ENCODE assay signal across 1 cellular context in the genomic region with DNA sequence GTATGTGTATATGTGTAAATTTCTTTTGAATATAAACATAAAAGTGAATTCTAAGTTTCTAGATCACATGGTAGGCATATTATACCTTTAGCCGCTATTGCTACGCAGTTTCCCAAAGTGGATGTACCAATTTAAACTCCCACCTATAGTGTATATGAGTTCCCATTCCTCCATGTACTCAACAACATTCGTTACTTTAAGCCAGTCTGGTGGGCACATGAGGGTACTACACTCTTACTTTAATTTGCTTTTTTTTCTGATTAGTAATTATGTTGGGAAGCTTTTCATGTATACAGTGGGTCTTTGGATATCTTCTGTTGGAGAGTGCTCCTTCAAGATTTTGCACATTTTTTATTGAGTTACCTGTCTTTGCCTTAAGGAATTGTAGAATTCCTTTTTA.
TF ChIP-seq lines count a peak whose summit lies in the region.

No MANE protein-coding gene starts in this region.

TF ChIP-seq in HCT116, 20 proteins besides CTCF, POLR2A, EP300 and RAD21 (continued from another document):
- TF ChIP-seq, protein P1, sequence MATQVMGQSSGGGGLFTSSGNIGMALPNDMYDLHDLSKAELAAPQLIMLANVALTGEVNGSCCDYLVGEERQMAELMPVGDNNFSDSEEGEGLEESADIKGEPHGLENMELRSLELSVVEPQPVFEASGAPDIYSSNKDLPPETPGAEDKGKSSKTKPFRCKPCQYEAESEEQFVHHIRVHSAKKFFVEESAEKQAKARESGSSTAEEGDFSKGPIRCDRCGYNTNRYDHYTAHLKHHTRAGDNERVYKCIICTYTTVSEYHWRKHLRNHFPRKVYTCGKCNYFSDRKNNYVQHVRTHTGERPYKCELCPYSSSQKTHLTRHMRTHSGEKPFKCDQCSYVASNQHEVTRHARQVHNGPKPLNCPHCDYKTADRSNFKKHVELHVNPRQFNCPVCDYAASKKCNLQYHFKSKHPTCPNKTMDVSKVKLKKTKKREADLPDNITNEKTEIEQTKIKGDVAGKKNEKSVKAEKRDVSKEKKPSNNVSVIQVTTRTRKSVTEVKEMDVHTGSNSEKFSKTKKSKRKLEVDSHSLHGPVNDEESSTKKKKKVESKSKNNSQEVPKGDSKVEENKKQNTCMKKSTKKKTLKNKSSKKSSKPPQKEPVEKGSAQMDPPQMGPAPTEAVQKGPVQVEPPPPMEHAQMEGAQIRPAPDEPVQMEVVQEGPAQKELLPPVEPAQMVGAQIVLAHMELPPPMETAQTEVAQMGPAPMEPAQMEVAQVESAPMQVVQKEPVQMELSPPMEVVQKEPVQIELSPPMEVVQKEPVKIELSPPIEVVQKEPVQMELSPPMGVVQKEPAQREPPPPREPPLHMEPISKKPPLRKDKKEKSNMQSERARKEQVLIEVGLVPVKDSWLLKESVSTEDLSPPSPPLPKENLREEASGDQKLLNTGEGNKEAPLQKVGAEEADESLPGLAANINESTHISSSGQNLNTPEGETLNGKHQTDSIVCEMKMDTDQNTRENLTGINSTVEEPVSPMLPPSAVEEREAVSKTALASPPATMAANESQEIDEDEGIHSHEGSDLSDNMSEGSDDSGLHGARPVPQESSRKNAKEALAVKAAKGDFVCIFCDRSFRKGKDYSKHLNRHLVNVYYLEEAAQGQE (IDR thresholded peaks at IDR 0.05; ENCODE audit: low read depth), result no peak
